In the genomic region with DNA sequence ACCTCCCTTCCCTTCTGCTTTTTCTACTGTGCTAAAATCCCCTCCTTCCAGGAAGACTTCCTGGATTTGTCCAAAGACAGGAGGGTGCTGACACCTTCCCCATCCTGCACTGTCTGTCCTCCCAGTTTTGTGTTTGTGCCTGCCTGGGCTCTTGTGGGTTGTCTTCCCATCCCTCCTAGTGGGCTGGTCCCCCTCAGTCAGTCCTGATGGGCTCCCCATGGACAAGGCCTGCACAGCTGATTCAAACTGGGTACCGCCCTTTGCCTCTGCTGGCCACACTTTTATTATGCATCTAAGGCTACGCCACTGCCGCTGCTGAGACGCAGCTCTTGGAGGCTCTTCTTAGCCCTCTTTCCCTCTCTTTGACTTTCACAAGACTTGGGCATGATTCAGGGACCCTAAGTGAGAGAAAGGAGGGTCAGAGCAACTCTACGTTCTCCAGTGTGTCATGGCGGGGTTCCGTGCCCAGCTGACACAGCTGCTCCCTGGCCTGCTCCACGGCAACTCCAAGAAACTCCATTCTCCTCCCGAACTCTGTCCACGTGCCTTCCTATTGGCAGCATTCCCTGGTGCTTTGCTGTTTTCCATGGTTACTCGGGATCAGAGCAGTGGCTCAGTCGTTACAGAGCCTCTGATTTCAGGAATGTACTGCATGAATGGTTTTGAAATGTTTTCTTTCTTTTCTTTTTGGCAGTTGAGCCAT, we compare ENCODE assay signal across 11 cellular contexts. TPM values are rescaled to one million over a fixed set of nuclear protein-coding genes. Genes with fewer than 3 reads are reported as not detected.
DNase-seq lines count a peak whose midpoint lies in the region; ATAC-seq and TF ChIP-seq lines count a peak whose summit lies in the region.
"Had no signal": no experiment of that assay in that cellular context is flagged by ENCODE, and none has a peak within 500 bp of the region (broad histone marks: within the 10 kb centered on the region; RNA-seq: fewer than 3 reads in every experiment).

No MANE protein-coding gene starts in this region.

- no peaks in the 10 kb centered on the region for H3K4me1 ChIP-seq in thymus (ENCODE audit: control insufficient read depth, insufficient read depth, low read length)

- H3K27ac ChIP-seq in VCaP, result peak overlapping the region; percentile 25
- H3K27ac ChIP-seq in thymus (ENCODE audit: low read depth), result peak overlapping the region; percentile 56

- H3K36me3 ChIP-seq in thymus (ENCODE audit: control insufficient read depth, insufficient read depth), result no peaks in the 10 kb centered on the region

- no peaks in the 10 kb centered on the region for H3K27me3 ChIP-seq in thymus (ENCODE audit: control insufficient read depth, insufficient read depth)

- 92% methylated on average over 12 of the region's 12 CpGs for WGBS in thymus

- TF ChIP-seq CTCF in VCaP (conservative IDR thresholded peaks at IDR 0.05), result no peak

- H3K9me3 ChIP-seq in thymus (ENCODE audit: control insufficient read depth), result no peaks in the 10 kb centered on the region

- no peak overlapping the region for H3K4me3 ChIP-seq in thymus (ENCODE audit: low read length)

- ATAC-seq in GM18520 (IDR thresholded peaks at IDR 0.05; ENCODE audit: unreplicated experiment) (no peak), HG02571 (IDR thresholded peaks at IDR 0.05; ENCODE audit: unreplicated experiment) (no peak)
- ATAC-seq: naive thymus-derived CD8-positive, alpha-beta T cell had no signal

- DNase-seq in fibroblast of peridontal ligament (ENCODE audit: extremely low read depth) (peak; percentile 92), mucosa of gallbladder (ENCODE audit: low spot score) (peak; percentile 72), MV-4-11 (lab: John Stamatoyannopoulos, UW) (no peak), NCI-H1417 treated with DMSO at 0.1 percent for 48 hours (lab: John Stamatoyannopoulos, UW) (no peak)
- DNase-seq: activated CD4-positive, CD25-positive, alpha-beta regulatory T cell treated with anti-CD3 and anti-CD28 coated beads, Interleukin-2, amount 50 U/mL, for 72 hours; GOT3; naive thymus-derived CD8-positive, alpha-beta T cell had no signal

RNA-seq across cellular contexts. Expression of a gene that starts 3.8 kb away (rescaled TPM):
- total RNA-seq in mucosa of gallbladder, result not detected
- polyA plus RNA-seq in thymus, result 0.59 TPM
- total RNA-seq: naive thymus-derived CD8-positive, alpha-beta T cell had no signal
- polyA plus RNA-seq: naive thymus-derived CD8-positive, alpha-beta T cell had no signal

RNA-seq across cellular contexts. Expression of a gene that starts 14.4 kb away (rescaled TPM):
- not detected for total RNA-seq in mucosa of gallbladder
- polyA plus RNA-seq in thymus, result 2.5 TPM
- total RNA-seq: naive thymus-derived CD8-positive, alpha-beta T cell had no signal
- polyA plus RNA-seq: naive thymus-derived CD8-positive, alpha-beta T cell had no signal

RNA-seq across cellular contexts. Expression of a gene that starts 35.1 kb away (rescaled TPM):
- total RNA-seq in mucosa of gallbladder, result not detected
- 0.34 TPM for polyA plus RNA-seq in thymus
- total RNA-seq: naive thymus-derived CD8-positive, alpha-beta T cell had no signal
- polyA plus RNA-seq: naive thymus-derived CD8-positive, alpha-beta T cell had no signal

RNA-seq across cellular contexts. Expression of a gene that starts 49.9 kb away (rescaled TPM):
- not detected for total RNA-seq in mucosa of gallbladder
- 1.0 TPM for polyA plus RNA-seq in thymus
- total RNA-seq: naive thymus-derived CD8-positive, alpha-beta T cell had no signal
- polyA plus RNA-seq: naive thymus-derived CD8-positive, alpha-beta T cell had no signal

Comparison
In these comparisons a context has a peak if more than half of its experiments do, and no peak if none do; other contexts are left out.
1. DNase-seq: peak in fibroblast of peridontal ligament (single experiment) and mucosa of gallbladder (single experiment); none in MV-4-11 (single experiment) and NCI-H1417 treated with DMSO at 0.1 percent for 48 hours (single experiment).